ENCODE assay signal across 26 cellular contexts in the genomic region with DNA sequence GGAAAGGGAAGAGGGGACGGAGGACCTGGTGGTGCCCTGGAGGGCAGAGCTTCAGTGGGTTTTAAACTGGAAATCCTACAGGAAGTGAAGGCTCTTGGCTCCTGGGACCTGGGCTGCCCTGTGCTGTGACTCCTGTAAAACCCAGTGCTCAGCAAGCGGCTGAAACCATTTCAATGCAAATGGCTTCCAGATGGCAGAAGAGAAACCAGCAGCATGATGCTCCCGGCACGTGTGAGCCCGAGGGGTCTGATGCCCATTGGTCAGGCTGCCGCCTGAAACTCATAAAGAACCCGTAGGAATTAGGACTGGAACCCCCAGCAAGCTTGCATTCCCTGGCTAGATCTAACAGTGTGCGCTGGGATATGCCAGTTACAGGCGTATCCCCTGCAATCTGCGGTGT.
DNase-seq lines count a peak whose midpoint lies in the region; ATAC-seq and TF ChIP-seq lines count a peak whose summit lies in the region.
"Had no signal": no experiment of that assay in that cellular context is flagged by ENCODE, and none has a peak within 500 bp of the region (broad histone marks: within the 10 kb centered on the region; RNA-seq: fewer than 3 reads in every experiment).

No MANE protein-coding gene starts in this region.

- H3K9me3 Mint-ChIP-seq in mesothelial cell of epicardium, result no peaks in the 10 kb centered on the region
- no peaks in the 10 kb centered on the region for H3K9me3 Mint-ChIP-seq in stimulated activated effector memory CD8-positive, alpha-beta T cell treated with anti-CD3 and anti-CD28 coated beads, Interleukin-12 subunit alpha, Interleukin-12 subunit beta, amount 100 ng/mL, for 72 hours
- H3K9me3 Mint-ChIP-seq: activated B cell treated with CpG ODN at 0.5 μM for 24 hours; activated naive CD4-positive, alpha-beta T cell treated with anti-CD3 and anti-CD28 coated beads, Interleukin-2, amount 50 U/mL, for 72 hours; activated T-helper 1 cell treated with anti-CD3 and anti-CD28 coated beads, Interleukin-12 subunit alpha, Interleukin-12 subunit beta, Interleukin-2, Interleukin-4 antibody, amounts not matched to agents 30 ng/mL and 10 ng/mL and 1 ng/mL, durations not matched to agents 14 hours and 24 hours and 36 hours; nephron; stimulated activated naive CD8-positive, alpha-beta T cell treated with anti-CD3 and anti-CD28 coated beads, Interleukin-15, Interleukin-2, amounts not matched to agents 100 ng/mL and 50 ng/mL, for 24 hours had no signal

- intact Hi-C loops in left cardiac atrium (cut with DNase I), result no loop called here
- intact Hi-C loops in dorsolateral prefrontal cortex (cut with DNase I), result no loop called here

- no peak overlapping the region for H3K4me3 Mint-ChIP-seq in mesothelial cell of epicardium
- no peak overlapping the region for H3K4me3 Mint-ChIP-seq in stimulated activated effector memory CD8-positive, alpha-beta T cell treated with anti-CD3 and anti-CD28 coated beads, Interleukin-12 subunit alpha, Interleukin-12 subunit beta, amount 100 ng/mL, for 72 hours
- H3K4me3 Mint-ChIP-seq: activated B cell treated with CpG ODN at 0.5 μM for 24 hours; activated T-helper 1 cell treated with anti-CD3 and anti-CD28 coated beads, Interleukin-12 subunit alpha, Interleukin-12 subunit beta, Interleukin-2, Interleukin-4 antibody, amounts not matched to agents 30 ng/mL and 10 ng/mL and 1 ng/mL, durations not matched to agents 14 hours and 24 hours and 36 hours; nephron; stimulated activated naive CD8-positive, alpha-beta T cell treated with anti-CD3 and anti-CD28 coated beads, Interleukin-15, Interleukin-2, amounts not matched to agents 100 ng/mL and 50 ng/mL, for 24 hours had no signal

- no peaks in the 10 kb centered on the region for H3K27me3 ChIP-seq in right atrium auricular region
- no peaks in the 10 kb centered on the region for H3K27me3 ChIP-seq in dorsolateral prefrontal cortex
- H3K27me3 ChIP-seq: vagina had no signal

- no peaks in the 10 kb centered on the region for H3K27me3 Mint-ChIP-seq in mesothelial cell of epicardium (ENCODE audit: low read depth)

- peaks cover 0 to 51% of the 10 kb centered on the region in 2 donors for H3K4me1 ChIP-seq in right atrium auricular region
- H3K4me1 ChIP-seq: vagina had no signal

- TF ChIP-seq CTCF in right atrium auricular region (IDR thresholded peaks at IDR 0.05), result no peak
- TF ChIP-seq CTCF in dorsolateral prefrontal cortex (IDR thresholded peaks at IDR 0.05 in 54 of 56, conservative IDR thresholded peaks at IDR 0.05 in 2 of 56; ENCODE audit: low read depth in 1 of 56, partially characterized antibody in 56 of 56), result no peak
- no peak for TF ChIP-seq CTCF in mesothelial cell of epicardium (IDR thresholded peaks at IDR 0.05; ENCODE audit: unreplicated experiment)

- H3K27ac Mint-ChIP-seq in mesothelial cell of epicardium, result peak overlapping the region; percentile 48
- H3K27ac Mint-ChIP-seq in stimulated activated effector memory CD8-positive, alpha-beta T cell treated with anti-CD3 and anti-CD28 coated beads, Interleukin-12 subunit alpha, Interleukin-12 subunit beta, amount 100 ng/mL, for 72 hours, result no peak overlapping the region
- H3K27ac Mint-ChIP-seq: activated B cell treated with CpG ODN at 0.5 μM for 24 hours; activated naive CD4-positive, alpha-beta T cell treated with anti-CD3 and anti-CD28 coated beads, Interleukin-2, amount 50 U/mL, for 72 hours; activated T-helper 1 cell treated with anti-CD3 and anti-CD28 coated beads, Interleukin-12 subunit alpha, Interleukin-12 subunit beta, Interleukin-2, Interleukin-4 antibody, amounts not matched to agents 30 ng/mL and 10 ng/mL and 1 ng/mL, durations not matched to agents 14 hours and 24 hours and 36 hours; stimulated activated naive CD8-positive, alpha-beta T cell treated with anti-CD3 and anti-CD28 coated beads, Interleukin-15, Interleukin-2, amounts not matched to agents 100 ng/mL and 50 ng/mL, for 24 hours had no signal

- ATAC-seq in left cardiac atrium, result no peak
- ATAC-seq in HG02852 (IDR thresholded peaks at IDR 0.05; ENCODE audit: unreplicated experiment), result no peak
- ATAC-seq in stimulated activated effector memory CD8-positive, alpha-beta T cell treated with anti-CD3 and anti-CD28 coated beads, Interleukin-12 subunit alpha, Interleukin-12 subunit beta, amount 100 ng/mL, for 72 hours, result no peak
- ATAC-seq: activated naive CD4-positive, alpha-beta T cell treated with anti-CD3 and anti-CD28 coated beads, Interleukin-2, amount 50 U/mL, for 72 hours; HCT116; Panc1 had no signal

- no peak overlapping the region for H3K4me3 ChIP-seq in right atrium auricular region
- no peak overlapping the region for H3K4me3 ChIP-seq in dorsolateral prefrontal cortex
- H3K4me3 ChIP-seq: lung, mucosa of descending colon, vagina had no signal

- peaks cover 3% of the 10 kb centered on the region for H3K36me3 Mint-ChIP-seq in mesothelial cell of epicardium
- H3K36me3 Mint-ChIP-seq in stimulated activated effector memory CD8-positive, alpha-beta T cell treated with anti-CD3 and anti-CD28 coated beads, Interleukin-12 subunit alpha, Interleukin-12 subunit beta, amount 100 ng/mL, for 72 hours, result no peaks in the 10 kb centered on the region
- H3K36me3 Mint-ChIP-seq: activated naive CD4-positive, alpha-beta T cell treated with anti-CD3 and anti-CD28 coated beads, Interleukin-2, amount 50 U/mL, for 72 hours had no signal

- no peaks in the 10 kb centered on the region for H3K9me3 ChIP-seq in right atrium auricular region
- H3K9me3 ChIP-seq: mucosa of descending colon, vagina had no signal

- H3K36me3 ChIP-seq in right atrium auricular region, result no peaks in the 10 kb centered on the region
- H3K36me3 ChIP-seq: vagina had no signal

- H3K27ac ChIP-seq in right atrium auricular region (peak overlapping the region; percentile 12 to 16), dorsolateral prefrontal cortex (peak overlapping the region in 30 of 59 donors; percentile 1 to 71 (median 29))
- H3K27ac ChIP-seq: vagina had no signal

- H3K4me1 Mint-ChIP-seq in mesothelial cell of epicardium, result peaks cover 40% of the 10 kb centered on the region
- no peaks in the 10 kb centered on the region for H3K4me1 Mint-ChIP-seq in stimulated activated effector memory CD8-positive, alpha-beta T cell treated with anti-CD3 and anti-CD28 coated beads, Interleukin-12 subunit alpha, Interleukin-12 subunit beta, amount 100 ng/mL, for 72 hours

- DNase-seq in right atrium auricular region (ENCODE audit: low spot score) (no peak), left cardiac atrium (no peak), dorsolateral prefrontal cortex (no peak), mesothelial cell of epicardium (ENCODE audit: low spot score in 2 of 2, unreplicated experiment in 2 of 2) (no peak), amygdala (lab: John Stamatoyannopoulos, UW) (no peak), NCI-H524 (lab: John Stamatoyannopoulos, UW) (no peak)
- DNase-seq in stimulated activated effector memory CD8-positive, alpha-beta T cell treated with anti-CD3 and anti-CD28 coated beads, Interleukin-12 subunit alpha, Interleukin-12 subunit beta, amount 100 ng/mL, for 72 hours (ENCODE audit: low spot score in 2 of 2), result no peak
- DNase-seq: activated B cell treated with CpG ODN at 0.5 μM for 24 hours; activated CD4-positive, alpha-beta T cell treated with anti-CD3 and anti-CD28 coated beads, Interleukin-2, amount 50 U/mL, for 48 hours; aorta; caudate nucleus; KG1; MM.1S; mucosa of descending colon; NCI-H2029; NCI-H2227 treated with DMSO at 0.1 percent for 48 hours; SIG-M5 had no signal
